In genomic region chr10:99983280-99983988, GRCh38 we compare ENCODE assay signal across 9 cellular contexts. TPM values are rescaled to one million over a fixed set of nuclear protein-coding genes. Genes with fewer than 3 reads are reported as not detected.
DNase-seq lines count a peak whose midpoint lies in the region; ATAC-seq and TF ChIP-seq lines count a peak whose summit lies in the region.
"Had no signal": no experiment of that assay in that cellular context is flagged by ENCODE, and none has a peak within 500 bp of the region (broad histone marks: within the 10 kb centered on the region; RNA-seq: fewer than 3 reads in every experiment).

No MANE protein-coding gene starts in this region.

- H2BK12ac ChIP-seq in mesenchymal stem cell (ENCODE audit: low read length in 2 of 2): peak overlapping the region; percentile 77 to 83

- H3K27ac Mint-ChIP-seq in activated CD4-positive, alpha-beta memory T cell treated with anti-CD3 and anti-CD28 coated beads, Interleukin-2, amount 10 ng/mL, durations not matched to agents 7 days and 5 days: no peak overlapping the region
- H3K27ac Mint-ChIP-seq in CD4-positive, alpha-beta T cell: no peak overlapping the region

- no peaks in the 10 kb centered on the region for H3K36me3 Mint-ChIP-seq in activated CD4-positive, alpha-beta memory T cell treated with anti-CD3 and anti-CD28 coated beads, Interleukin-2, amount 10 ng/mL, durations not matched to agents 7 days and 5 days (ENCODE audit: low read depth)
- no peaks in the 10 kb centered on the region for H3K36me3 Mint-ChIP-seq in CD4-positive, alpha-beta T cell (ENCODE audit: low read depth)

- intact Hi-C loops in uterus (cut with DNase I; ENCODE audit: low total_unique reads): no loop called here
- intact Hi-C loops in CD4-positive, alpha-beta T cell (cut with DNase I, micrococcal nuclease): no loop called here

- H3K4me1 ChIP-seq in mesenchymal stem cell (ENCODE audit: control insufficient read depth, insufficient read depth, low read depth, low read length): peaks cover 24% of the 10 kb centered on the region
- H3K4me1 ChIP-seq in uterus: peaks cover 0 to 10% of the 10 kb centered on the region in 2 donors

- WGBS in mesenchymal stem cell: 5% methylated on average over 15 of the region's 16 CpGs

- TF ChIP-seq CTCF in uterus (IDR thresholded peaks at IDR 0.05): no peak
- TF ChIP-seq CTCF in CD4-positive, alpha-beta T cell (IDR thresholded peaks at IDR 0.05): no peak

- peak overlapping the region; percentile 87 for H3K27ac ChIP-seq in mesenchymal stem cell (ENCODE audit: low read length, poor library complexity, severe bottlenecking)
- peak overlapping the region; percentile 86 to 92 for H3K27ac ChIP-seq in uterus
- no peak overlapping the region for H3K27ac ChIP-seq in CD4-positive, alpha-beta T cell (ENCODE audit: low read depth, low read length)

- H3K4me1 Mint-ChIP-seq in activated CD4-positive, alpha-beta memory T cell treated with anti-CD3 and anti-CD28 coated beads, Interleukin-2, amount 10 ng/mL, durations not matched to agents 7 days and 5 days: peaks cover 13% of the 10 kb centered on the region
- H3K4me1 Mint-ChIP-seq in CD4-positive, alpha-beta T cell (ENCODE audit: low read depth): no peaks in the 10 kb centered on the region

- H4K8ac ChIP-seq in mesenchymal stem cell (ENCODE audit: low read length): peak overlapping the region; percentile 77

- H3K36me3 ChIP-seq in mesenchymal stem cell (ENCODE audit: control insufficient read depth in 1 of 2, insufficient read depth in 2 of 2, low read depth in 1 of 2, low read length in 2 of 2) (peaks cover 0 to 17% of the 10 kb centered on the region in 2 experiments), uterus (no peaks in the 10 kb centered on the region)

- peak overlapping the region in 1 of 2 experiments; percentile 35 for H3K4ac ChIP-seq in mesenchymal stem cell (ENCODE audit: low read depth in 1 of 2, low read length in 2 of 2)

- H4K91ac ChIP-seq in mesenchymal stem cell (ENCODE audit: low read length): peak overlapping the region; percentile 4

- no peak for TF ChIP-seq POLR2A in uterus (IDR thresholded peaks at IDR 0.05)

- POLR2A ChIA-PET in activated CD4-positive, alpha-beta memory T cell treated with anti-CD3 and anti-CD28 coated beads, Interleukin-2, amount 10 ng/mL, durations not matched to agents 7 days and 5 days (lab: Charles Lee): interaction anchor here (0.7 kb wide), 1 partner anchor 11 kb away, joined by 3 read pairs; no protein-coding TSS in a partner anchor
- POLR2A ChIA-PET in CD4-positive, alpha-beta T cell (lab: Charles Lee): no interaction called here

- no peaks in the 10 kb centered on the region for H3K9me3 ChIP-seq in mesenchymal stem cell (ENCODE audit: control insufficient read depth, low read length)
- H3K9me3 ChIP-seq in uterus: no peaks in the 10 kb centered on the region
- no peaks in the 10 kb centered on the region for H3K9me3 ChIP-seq in CD4-positive, alpha-beta T cell (ENCODE audit: control insufficient read depth, low read length)
- H3K9me3 ChIP-seq: A549 had no signal

- CTCF ChIA-PET in activated CD4-positive, alpha-beta memory T cell treated with anti-CD3 and anti-CD28 coated beads, Interleukin-2, amount 10 ng/mL, durations not matched to agents 7 days and 5 days (lab: Charles Lee): interaction anchor here (0.9 to 1.4 kb wide), 3 partner anchors 12 to 62 kb away, joined by 4 to 5 read pairs (median 4); no protein-coding TSS in a partner anchor
- CTCF ChIA-PET in CD4-positive, alpha-beta T cell (lab: Charles Lee): no interaction called here

- no peak overlapping the region for H3K14ac ChIP-seq in mesenchymal stem cell (ENCODE audit: low read length in 2 of 2)

- H2BK15ac ChIP-seq in mesenchymal stem cell (ENCODE audit: low read depth, poor library complexity, severe bottlenecking): no peak overlapping the region

- no peaks in the 10 kb centered on the region for H3K9me3 Mint-ChIP-seq in activated CD4-positive, alpha-beta memory T cell treated with anti-CD3 and anti-CD28 coated beads, Interleukin-2, amount 10 ng/mL, durations not matched to agents 7 days and 5 days
- H3K9me3 Mint-ChIP-seq in CD4-positive, alpha-beta T cell: no peaks in the 10 kb centered on the region

- H3K79me1 ChIP-seq in mesenchymal stem cell (replicated peaks; ENCODE audit: low read length, poor library complexity, severe bottlenecking): peaks cover 2% of the 10 kb centered on the region

- H3K4me3 Mint-ChIP-seq in activated CD4-positive, alpha-beta memory T cell treated with anti-CD3 and anti-CD28 coated beads, Interleukin-2, amount 10 ng/mL, durations not matched to agents 7 days and 5 days: no peak overlapping the region
- no peak overlapping the region for H3K4me3 Mint-ChIP-seq in CD4-positive, alpha-beta T cell

- H3K23ac ChIP-seq in mesenchymal stem cell (ENCODE audit: low read length in 2 of 2): no peak overlapping the region

- no peak overlapping the region for H2AFZ ChIP-seq in mesenchymal stem cell (ENCODE audit: low read depth, low read length)

- H3K27me3 Mint-ChIP-seq in activated CD4-positive, alpha-beta memory T cell treated with anti-CD3 and anti-CD28 coated beads, Interleukin-2, amount 10 ng/mL, durations not matched to agents 7 days and 5 days: no peaks in the 10 kb centered on the region
- H3K27me3 Mint-ChIP-seq in CD4-positive, alpha-beta T cell: no peaks in the 10 kb centered on the region

- no peak overlapping the region for H3K4me2 ChIP-seq in mesenchymal stem cell (ENCODE audit: low read length, poor library complexity, severe bottlenecking)

- peak overlapping the region; percentile 39 for H2BK5ac ChIP-seq in mesenchymal stem cell (ENCODE audit: low read depth, low read length, poor library complexity, severe bottlenecking)

- peak overlapping the region; percentile 92 for H2BK120ac ChIP-seq in mesenchymal stem cell (ENCODE audit: low read depth, low read length)

- DNase-seq in NCI-H524 (lab: John Stamatoyannopoulos, UW): peak; percentile 17 to 59
- no peak for DNase-seq in NCI-H524 treated with DMSO at 0.1 percent for 48 hours (lab: John Stamatoyannopoulos, UW)
- DNase-seq in dedifferentiated amniotic fluid mesenchymal stem cell (ENCODE audit: extremely low spot score): peak; percentile 75
- DNase-seq in mesenchymal stem cell: peak; percentile 96
- DNase-seq in uterus: peak; percentile 62 to 63
- DNase-seq in activated CD4-positive, alpha-beta memory T cell treated with anti-CD3 and anti-CD28 coated beads, Interleukin-2, amount 10 ng/mL, durations not matched to agents 7 days and 5 days: no peak
- DNase-seq in CD4-positive, alpha-beta T cell: no peak

- H3K18ac ChIP-seq in mesenchymal stem cell (ENCODE audit: low read depth in 1 of 2, low read length in 2 of 2): peak overlapping the region; percentile 8 to 78

- no peaks in the 10 kb centered on the region for H3K27me3 ChIP-seq in mesenchymal stem cell (ENCODE audit: control insufficient read depth in 1 of 2, insufficient read depth in 1 of 2, low read length in 2 of 2)
- H3K27me3 ChIP-seq in uterus: no peaks in the 10 kb centered on the region
- no peaks in the 10 kb centered on the region for H3K27me3 ChIP-seq in CD4-positive, alpha-beta T cell (ENCODE audit: control insufficient read depth, insufficient read depth, low read length)

- H3K4me3 ChIP-seq in mesenchymal stem cell (ENCODE audit: insufficient read depth in 1 of 2, low read depth in 1 of 2, low read length in 2 of 2): peak overlapping the region in 1 of 2 experiments; percentile 57
- H3K4me3 ChIP-seq in uterus: peak overlapping the region; percentile 2 to 4
- H3K4me3 ChIP-seq: A549 had no signal

- no peak for ATAC-seq in HG03342 (IDR thresholded peaks at IDR 0.05; ENCODE audit: unreplicated experiment)
- no peak for ATAC-seq in CD4-positive, alpha-beta T cell (ENCODE audit: poor library complexity)

- peak overlapping the region; percentile 81 for H3K9ac ChIP-seq in mesenchymal stem cell (ENCODE audit: low read length)

- H2AK5ac ChIP-seq in mesenchymal stem cell (ENCODE audit: low read length, severe bottlenecking): peak overlapping the region; percentile 3

RNA-seq across cellular contexts. Expression of gene DNMBP, which starts 26.3 kb away (rescaled TPM):
- 15.3 TPM for polyA plus RNA-seq in mesenchymal stem cell (2013, experiment 1 of 2)
- polyA plus RNA-seq in mesenchymal stem cell (2013, experiment 2 of 2): 14.3 TPM
- total RNA-seq in uterus: 10 to 100 TPM in 3 of 4 donors, 1 to 10 TPM in 1; 5.9 to 34.9 (median 22.4) TPM
- 1 to 10 TPM; 4.8 to 5.1 TPM for total RNA-seq in activated CD4-positive, alpha-beta memory T cell treated with anti-CD3 and anti-CD28 coated beads, Interleukin-2, amount 10 ng/mL, durations not matched to agents 7 days and 5 days
- 1 to 10 TPM; 2.2 to 2.3 TPM for total RNA-seq in CD4-positive, alpha-beta T cell

Comparison
In these comparisons a context has a peak if more than half of its experiments do, and no peak if none do; other contexts are left out.
1. DNase-seq: peak in NCI-H524 (2 of 2), dedifferentiated amniotic fluid mesenchymal stem cell (single experiment), mesenchymal stem cell (single experiment) and uterus (2 of 2); none in NCI-H524 treated with DMSO at 0.1 percent for 48 hours (single experiment), activated CD4-positive, alpha-beta memory T cell treated with anti-CD3 and anti-CD28 coated beads, Interleukin-2, amount 10 ng/mL, durations not matched to agents 7 days and 5 days (single experiment) and CD4-positive, alpha-beta T cell (0 of 10).